In the genomic region with DNA sequence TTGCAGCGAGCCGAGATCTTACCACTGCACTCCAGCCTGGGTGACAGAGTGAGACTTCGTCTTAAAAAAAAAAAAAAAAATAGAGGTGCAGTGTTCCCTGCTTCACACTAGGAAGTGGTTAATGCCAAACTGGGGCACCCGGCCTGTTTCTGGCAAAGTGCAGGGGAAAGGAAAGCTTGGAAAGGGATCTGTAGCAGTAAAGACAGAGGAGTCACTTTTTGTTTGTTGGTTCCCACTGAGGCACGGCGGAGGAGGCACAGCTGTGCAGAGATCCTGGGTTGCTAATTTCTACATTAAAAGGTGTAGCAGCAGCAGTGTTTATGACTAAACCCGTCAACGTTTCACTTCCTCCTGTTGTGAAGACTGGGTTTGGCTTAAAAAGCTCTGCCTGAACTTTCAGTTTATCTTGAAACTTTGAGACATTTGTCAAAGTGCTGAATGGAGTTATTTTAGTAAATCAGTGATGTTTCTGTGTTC, we compare ENCODE assay signal across 8 cellular contexts.
DNase-seq lines count a peak whose midpoint lies in the region; ATAC-seq, FAIRE-seq and TF ChIP-seq lines count a peak whose summit lies in the region.

No MANE protein-coding gene starts in this region.

- peak; percentile 69 for FAIRE-seq in keratinocyte (lab: Jason Lieb, UNC)

- H3K9ac ChIP-seq in keratinocyte (ENCODE audit: control insufficient read depth, extremely low read depth, insufficient read depth, low read length): peak overlapping the region; percentile 3

- CTCF ChIA-PET in activated CD4-positive, alpha-beta T cell treated with anti-CD3 and anti-CD28 coated beads, Interleukin-2, amount 10 ng/mL, durations not matched to agents 7 days and 5 days (lab: Charles Lee): interaction anchor here (1.3 kb wide), 1 partner anchor 12 kb away, joined by 3 read pairs; no protein-coding TSS in a partner anchor

- peaks cover 6% of the 10 kb centered on the region for H3K9me3 Mint-ChIP-seq in activated CD4-positive, alpha-beta T cell treated with anti-CD3 and anti-CD28 coated beads, Interleukin-2, amount 10 ng/mL, durations not matched to agents 7 days and 5 days
- no peaks in the 10 kb centered on the region for H3K9me3 Mint-ChIP-seq in nephron progenitor cell

- peaks cover 10% of the 10 kb centered on the region for H3K36me3 Mint-ChIP-seq in activated CD4-positive, alpha-beta T cell treated with anti-CD3 and anti-CD28 coated beads, Interleukin-2, amount 10 ng/mL, durations not matched to agents 7 days and 5 days (ENCODE audit: low read depth)
- no peaks in the 10 kb centered on the region for H3K36me3 Mint-ChIP-seq in nephron progenitor cell (ENCODE audit: low read depth)

- no peaks in the 10 kb centered on the region for H3K36me3 ChIP-seq in keratinocyte (ENCODE audit: control insufficient read depth in 2 of 2, extremely low read depth in 1 of 2, insufficient read depth in 2 of 2, low read length in 2 of 2)

- POLR2A ChIA-PET in activated CD4-positive, alpha-beta T cell treated with anti-CD3 and anti-CD28 coated beads, Interleukin-2, amount 10 ng/mL, durations not matched to agents 7 days and 5 days (lab: Charles Lee): interaction anchor here (0.6 kb wide), 2 partner anchors 92 to 723 kb away, joined by 3 read pairs; no protein-coding TSS in a partner anchor

- ATAC-seq in GM19372 (IDR thresholded peaks at IDR 0.05; ENCODE audit: low read depth, unreplicated experiment) (peak; percentile 80), HG03342 (IDR thresholded peaks at IDR 0.05; ENCODE audit: unreplicated experiment) (peak; percentile 97)

- TF ChIP-seq CTCF in keratinocyte (optimal IDR thresholded peaks at IDR 0.05 in 1 of 3, IDR thresholded peaks at IDR 0.05 in 1 of 3, conservative IDR thresholded peaks at IDR 0.05 in 1 of 3; ENCODE audit: extremely low read depth in 1 of 3, insufficient read depth in 2 of 3, low read length in 3 of 3) (no peak), nephron progenitor cell (IDR thresholded peaks at IDR 0.05) (no peak)

- H3K27me3 ChIP-seq in keratinocyte (ENCODE audit: control insufficient read depth, extremely low read depth, insufficient read depth, low read length): no peaks in the 10 kb centered on the region

- H3K4me1 ChIP-seq in keratinocyte (ENCODE audit: control insufficient read depth, extremely low read depth, insufficient read depth, low read length): peaks cover 26% of the 10 kb centered on the region

- DNase-seq in AML-193 (lab: John Stamatoyannopoulos, UW): peak; percentile 62 to 64
- peak; percentile 51 for DNase-seq in activated CD4-positive, alpha-beta T cell treated with anti-CD3 and anti-CD28 coated beads, Interleukin-2, amount 10 ng/mL, durations not matched to agents 7 days and 5 days
- no peak for DNase-seq in keratinocyte (ENCODE audit: low read depth, low spot score)
- no peak for DNase-seq in nephron progenitor cell
- no peak for DNase-seq in retina
- no peak for DNase-seq in COLO668 (lab: John Stamatoyannopoulos, UW; ENCODE audit: unreplicated experiment)

- peak overlapping the region; percentile 10 for H3K27ac ChIP-seq in keratinocyte (ENCODE audit: control insufficient read depth, insufficient read depth, low read length)

- no peaks in the 10 kb centered on the region for H3K27me3 Mint-ChIP-seq in activated CD4-positive, alpha-beta T cell treated with anti-CD3 and anti-CD28 coated beads, Interleukin-2, amount 10 ng/mL, durations not matched to agents 7 days and 5 days
- no peaks in the 10 kb centered on the region for H3K27me3 Mint-ChIP-seq in nephron progenitor cell (ENCODE audit: low read depth, poor library complexity)

- dilution Hi-C loops in keratinocyte (cut with MboI; ENCODE audit: extremely low pct_ligation_motif_present, low sequenced_read_pairs): no loop called here

- H3K4me3 ChIP-seq in keratinocyte (ENCODE audit: control insufficient read depth in 2 of 3, extremely low read depth in 1 of 3, insufficient read depth in 2 of 3, low read depth in 1 of 3, low read length in 3 of 3): peak overlapping the region in 2 of 3 experiments; percentile 5 to 19

- H3K4me1 Mint-ChIP-seq in activated CD4-positive, alpha-beta T cell treated with anti-CD3 and anti-CD28 coated beads, Interleukin-2, amount 10 ng/mL, durations not matched to agents 7 days and 5 days: peaks cover 19% of the 10 kb centered on the region
- H3K4me1 Mint-ChIP-seq in nephron progenitor cell: no peaks in the 10 kb centered on the region

- no peaks in the 10 kb centered on the region for H3K9me1 ChIP-seq in keratinocyte (ENCODE audit: control insufficient read depth, extremely low read depth, insufficient read depth, low read length)

- peak overlapping the region; percentile 82 for H3K4me2 ChIP-seq in keratinocyte (ENCODE audit: control insufficient read depth, extremely low read depth, insufficient read depth, low read depth, low read length)

- no peak overlapping the region for H3K27ac Mint-ChIP-seq in activated CD4-positive, alpha-beta T cell treated with anti-CD3 and anti-CD28 coated beads, Interleukin-2, amount 10 ng/mL, durations not matched to agents 7 days and 5 days
- no peak overlapping the region for H3K27ac Mint-ChIP-seq in nephron progenitor cell

- H3K4me3 Mint-ChIP-seq in activated CD4-positive, alpha-beta T cell treated with anti-CD3 and anti-CD28 coated beads, Interleukin-2, amount 10 ng/mL, durations not matched to agents 7 days and 5 days: no peak overlapping the region
- H3K4me3 Mint-ChIP-seq in nephron progenitor cell: no peak overlapping the region

- H3K9me3 ChIP-seq in keratinocyte (ENCODE audit: control insufficient read depth, low read depth, low read length): no peaks in the 10 kb centered on the region

- H2AFZ ChIP-seq in keratinocyte (ENCODE audit: control insufficient read depth, low read length): peak overlapping the region; percentile 38

- no peaks in the 10 kb centered on the region for H4K20me1 ChIP-seq in keratinocyte (ENCODE audit: control insufficient read depth, extremely low read depth, insufficient read depth, low read length)

- peaks cover 31% of the 10 kb centered on the region for H3K79me2 ChIP-seq in keratinocyte (ENCODE audit: control insufficient read depth, insufficient read depth, low read length)

Comparison
In these comparisons a context has a peak if more than half of its experiments do, and no peak if none do; other contexts are left out.
1. DNase-seq: peak in AML-193 (2 of 2) and activated CD4-positive, alpha-beta T cell treated with anti-CD3 and anti-CD28 coated beads, Interleukin-2, amount 10 ng/mL, durations not matched to agents 7 days and 5 days (single experiment); none in keratinocyte (single experiment), nephron progenitor cell (single experiment), retina (single experiment) and COLO668 (single experiment).